In the genomic region with DNA sequence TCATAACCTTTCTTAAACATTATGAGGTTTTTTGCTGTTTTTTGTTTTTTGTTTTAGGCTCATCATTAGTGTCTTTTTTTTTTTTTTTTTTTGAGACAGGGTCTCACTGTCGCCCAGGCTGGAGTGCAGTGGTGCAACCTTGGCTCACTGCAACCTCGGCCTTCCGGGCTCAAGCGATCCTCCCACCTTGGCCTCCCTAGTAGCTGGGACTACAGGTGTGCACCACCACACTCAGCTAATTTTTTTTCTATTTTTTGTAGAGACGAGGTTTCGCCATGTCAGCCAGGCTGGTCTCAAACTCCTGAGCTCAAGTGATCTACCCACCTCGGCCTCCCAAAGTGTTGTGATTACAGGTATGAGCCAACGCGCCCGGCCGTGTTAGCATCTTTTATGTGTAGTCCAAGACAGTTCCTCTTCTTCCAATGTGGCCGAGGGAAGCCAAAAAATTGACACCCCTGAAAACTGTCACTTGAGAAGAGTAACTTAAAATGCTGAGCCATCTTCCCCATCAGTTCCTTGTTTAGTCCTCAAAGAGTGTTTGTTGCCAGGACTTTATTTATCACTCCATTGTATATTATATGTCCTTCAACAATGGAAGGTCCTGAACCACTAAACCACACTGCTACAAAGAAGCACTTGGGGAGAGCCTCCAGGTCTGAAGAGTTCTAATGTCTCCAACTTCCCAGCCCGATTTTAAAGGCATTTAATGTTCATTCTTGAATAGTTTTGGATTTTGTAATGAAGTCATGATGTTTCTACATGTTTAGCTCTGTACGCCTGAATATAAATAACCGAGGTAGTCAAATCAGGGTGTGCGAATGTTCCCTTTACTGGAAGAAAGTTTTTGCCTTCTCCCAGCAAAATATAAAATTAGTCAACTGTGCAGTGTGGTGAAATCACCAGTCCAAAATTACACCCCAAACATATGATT, we compare ENCODE assay signal across 17 cellular contexts. TPM values are rescaled to one million over a fixed set of nuclear protein-coding genes. Genes with fewer than 3 reads are reported as not detected.
DNase-seq lines count a peak whose midpoint lies in the region; ATAC-seq, FAIRE-seq and TF ChIP-seq lines count a peak whose summit lies in the region.
"Had no signal": no experiment of that assay in that cellular context is flagged by ENCODE, and none has a peak within 500 bp of the region (broad histone marks: within the 10 kb centered on the region; RNA-seq: fewer than 3 reads in every experiment).

No MANE protein-coding gene starts in this region.

- no peak for TF ChIP-seq CTCF in BJ (IDR thresholded peaks at IDR 0.05; ENCODE audit: insufficient read depth, low read depth, low read length)
- no peak for TF ChIP-seq CTCF in CD4-positive, alpha-beta T cell (IDR thresholded peaks at IDR 0.05)

- no peaks in the 10 kb centered on the region for H3K27me3 Mint-ChIP-seq in CD4-positive, alpha-beta T cell
- peaks cover 3 to 11% of the 10 kb centered on the region in 2 donors for H3K27me3 Mint-ChIP-seq in T-cell
- H3K27me3 Mint-ChIP-seq in naive thymus-derived CD4-positive, alpha-beta T cell = peaks cover 0 to 2% (median 0%) of the 10 kb centered on the region in 5 donors
- H3K27me3 Mint-ChIP-seq: stimulated activated memory B cell treated with anti-CD40 and anti-IgM and Interleukin-4, amounts not matched to agents 10 μg/mL and 1 μg/mL and 100 μg/mL, for 72 hours had no signal

- no peak overlapping the region for H3K27ac ChIP-seq in CD4-positive, alpha-beta T cell (ENCODE audit: low read depth, low read length)
- H3K27ac ChIP-seq in naive thymus-derived CD4-positive, alpha-beta T cell (ENCODE audit: low read depth, low read length) = no peak overlapping the region
- H3K27ac ChIP-seq in small intestine (ENCODE audit: low read depth in 1 of 2, low read length in 1 of 2) = no peak overlapping the region
- H3K27ac ChIP-seq: gastroesophageal sphincter had no signal

- peak overlapping the region; percentile 74 for H3K4me3 Mint-ChIP-seq in CD4-positive, alpha-beta T cell
- peak overlapping the region in 2 of 3 donors; percentile 62 to 75 for H3K4me3 Mint-ChIP-seq in T-cell
- peak overlapping the region in 8 of 10 donors; percentile 67 to 84 (median 74) for H3K4me3 Mint-ChIP-seq in naive thymus-derived CD4-positive, alpha-beta T cell
- H3K4me3 Mint-ChIP-seq: stimulated activated memory B cell treated with anti-CD40 and anti-IgM and Interleukin-4, amounts not matched to agents 10 μg/mL and 1 μg/mL and 100 μg/mL, for 72 hours had no signal

- peaks cover 0 to 19% of the 10 kb centered on the region in 2 donors for H3K4me1 ChIP-seq in naive thymus-derived CD4-positive, alpha-beta T cell (ENCODE audit: control insufficient read depth in 2 of 2, insufficient read depth in 2 of 2, low read length in 2 of 2)
- no peaks in the 10 kb centered on the region for H3K4me1 ChIP-seq in small intestine (ENCODE audit: control insufficient read depth in 2 of 2, insufficient read depth in 1 of 2, low read depth in 1 of 2, low read length in 1 of 2)

- intact Hi-C loops in CD4-positive, alpha-beta T cell (cut with DNase I, micrococcal nuclease) = no loop called here
- intact Hi-C loops in naive thymus-derived CD4-positive, alpha-beta T cell (cut with micrococcal nuclease) = no loop called here

- no peaks in the 10 kb centered on the region for H3K9me3 ChIP-seq in CD4-positive, alpha-beta T cell (ENCODE audit: control insufficient read depth, low read length)
- H3K9me3 ChIP-seq in naive thymus-derived CD4-positive, alpha-beta T cell (ENCODE audit: control insufficient read depth in 2 of 3, low read length in 3 of 3) = no peaks in the 10 kb centered on the region
- H3K9me3 ChIP-seq in small intestine (ENCODE audit: control insufficient read depth, low read depth) = no peaks in the 10 kb centered on the region
- H3K9me3 ChIP-seq: gastroesophageal sphincter, uterus had no signal

- H3K4me3 ChIP-seq in BJ (ENCODE audit: low read depth, low read length) = no peak overlapping the region
- H3K4me3 ChIP-seq in naive thymus-derived CD4-positive, alpha-beta T cell (ENCODE audit: low read length) = no peak overlapping the region
- H3K4me3 ChIP-seq in small intestine (ENCODE audit: low read depth in 1 of 2, low read length in 2 of 2) = no peak overlapping the region

- no peaks in the 10 kb centered on the region for H3K9me3 Mint-ChIP-seq in CD4-positive, alpha-beta T cell
- no peaks in the 10 kb centered on the region for H3K9me3 Mint-ChIP-seq in T-cell
- H3K9me3 Mint-ChIP-seq in naive thymus-derived CD4-positive, alpha-beta T cell = no peaks in the 10 kb centered on the region
- H3K9me3 Mint-ChIP-seq: stimulated activated memory B cell treated with anti-CD40 and anti-IgM and Interleukin-4, amounts not matched to agents 10 μg/mL and 1 μg/mL and 100 μg/mL, for 72 hours had no signal

- DNase-seq in BJ (ENCODE audit: low read depth) = peak; percentile 75
- DNase-seq in CD4-positive, alpha-beta T cell = no peak
- DNase-seq in T-cell = no peak
- DNase-seq in naive thymus-derived CD4-positive, alpha-beta T cell = no peak
- DNase-seq in HEK293T (ENCODE audit: extremely low spot score) = no peak
- no peak for DNase-seq in small intestine
- DNase-seq in cerebellar cortex (ENCODE audit: low spot score) = no peak
- DNase-seq: activated CD4-positive, alpha-beta T cell treated with anti-CD3 and anti-CD28 coated beads for 48 hours; activated naive CD4-positive, alpha-beta T cell treated with Interleukin-2 at 50 U/mL for 16 hours; caudate nucleus; COR-L47; NCI-H1105 treated with DMSO at 0.1 percent for 48 hours; NCI-H226; stimulated activated CD4-positive, alpha-beta T cell treated with anti-CD3 and anti-CD28 coated beads, Interleukin-4, amount 100 ng/mL, for 24 hours had no signal

- 90 to 94% (median 91%) methylated on average over 16 of the region's 16 CpGs for WGBS in small intestine, 3 donors

- POLR2A ChIA-PET in BJ (lab: Charles Lee) (no interaction called here), T-cell (lab: Charles Lee) (interaction anchor here (0.7 kb wide), 2 partner anchors 13 to 20 kb away, joined by 4 to 7 read pairs; no protein-coding TSS in a partner anchor), HEK293T (lab: Yijun Ruan, JAX) (no interaction called here)
- POLR2A ChIA-PET in CD4-positive, alpha-beta T cell (lab: Charles Lee) = interaction anchor here (0.5 to 0.8 kb wide), 2 partner anchors 24 to 152 kb away, joined by 3 to 4 read pairs; no protein-coding TSS in a partner anchor
- POLR2A ChIA-PET in naive thymus-derived CD4-positive, alpha-beta T cell (lab: Charles Lee) = interaction anchor here (0.6 kb wide), 1 partner anchor 13 kb away, joined by 3 read pairs; no protein-coding TSS in a partner anchor

- peaks cover 49% of the 10 kb centered on the region for H3K4me1 Mint-ChIP-seq in CD4-positive, alpha-beta T cell (ENCODE audit: low read depth)
- peaks cover 36 to 45% (median 41%) of the 10 kb centered on the region in 3 donors for H3K4me1 Mint-ChIP-seq in T-cell
- peaks cover 15 to 65% (median 53%) of the 10 kb centered on the region in 7 donors for H3K4me1 Mint-ChIP-seq in naive thymus-derived CD4-positive, alpha-beta T cell

- H3K36me3 Mint-ChIP-seq in CD4-positive, alpha-beta T cell (ENCODE audit: low read depth) = no peaks in the 10 kb centered on the region
- H3K36me3 Mint-ChIP-seq in T-cell = no peaks in the 10 kb centered on the region
- peaks cover 0 to 7% (median 0%) of the 10 kb centered on the region in 5 donors for H3K36me3 Mint-ChIP-seq in naive thymus-derived CD4-positive, alpha-beta T cell
- H3K36me3 Mint-ChIP-seq: stimulated activated memory B cell treated with anti-CD40 and anti-IgM and Interleukin-4, amounts not matched to agents 10 μg/mL and 1 μg/mL and 100 μg/mL, for 72 hours had no signal

- no peak overlapping the region for H3K27ac Mint-ChIP-seq in CD4-positive, alpha-beta T cell
- H3K27ac Mint-ChIP-seq in T-cell = peak overlapping the region in 1 of 2 donors; percentile 93
- H3K27ac Mint-ChIP-seq in naive thymus-derived CD4-positive, alpha-beta T cell = peak overlapping the region in 8 of 9 donors; percentile 4 to 88 (median 68)

- no peak for ATAC-seq in CD4-positive, alpha-beta T cell (ENCODE audit: poor library complexity)
- ATAC-seq in T-cell (replicated peaks in 1 of 4) = no peak
- ATAC-seq in naive thymus-derived CD4-positive, alpha-beta T cell = no peak
- ATAC-seq: stimulated activated memory B cell treated with anti-CD40 and anti-IgM and Interleukin-4, amounts not matched to agents 10 μg/mL and 1 μg/mL and 100 μg/mL, for 72 hours had no signal

- H3K27me3 ChIP-seq in BJ (ENCODE audit: control insufficient read depth, insufficient read depth, low read length) (no peaks in the 10 kb centered on the region), small intestine (ENCODE audit: control insufficient read depth in 2 of 2, insufficient read depth in 2 of 2, low read length in 2 of 2) (no peaks in the 10 kb centered on the region)
- H3K27me3 ChIP-seq in CD4-positive, alpha-beta T cell (ENCODE audit: control insufficient read depth, insufficient read depth, low read length) = no peaks in the 10 kb centered on the region
- no peaks in the 10 kb centered on the region for H3K27me3 ChIP-seq in naive thymus-derived CD4-positive, alpha-beta T cell (ENCODE audit: control insufficient read depth in 2 of 2, insufficient read depth in 2 of 2, low read length in 2 of 2)
- H3K27me3 ChIP-seq: gastroesophageal sphincter, uterus had no signal

- FAIRE-seq in small intestine (lab: Jason Lieb, UNC) = no peak

- H3K36me3 ChIP-seq in BJ (ENCODE audit: control insufficient read depth, insufficient read depth, low read length) (peaks cover 3% of the 10 kb centered on the region; the same call in 1 of the 2 replicates), small intestine (ENCODE audit: control insufficient read depth in 2 of 2, insufficient read depth in 2 of 2, low read length in 2 of 2) (no peaks in the 10 kb centered on the region)
- H3K36me3 ChIP-seq in naive thymus-derived CD4-positive, alpha-beta T cell (ENCODE audit: control insufficient read depth in 2 of 3, insufficient read depth in 3 of 3, low read length in 3 of 3) = no peaks in the 10 kb centered on the region
- H3K36me3 ChIP-seq: gastroesophageal sphincter, uterus had no signal

- CTCF ChIA-PET in BJ (lab: Yijun Ruan, JAX) = interaction anchor here (1.4 kb wide), 1 partner anchor 11 kb away, joined by 3 read pairs; no protein-coding TSS in a partner anchor
- CTCF ChIA-PET in CD4-positive, alpha-beta T cell (lab: Charles Lee) = interaction anchor here (1.7 kb wide), 1 partner anchor 9 kb away, joined by 3 read pairs; no protein-coding TSS in a partner anchor
- CTCF ChIA-PET in T-cell (lab: Charles Lee) = no interaction called here
- CTCF ChIA-PET in naive thymus-derived CD4-positive, alpha-beta T cell (lab: Charles Lee) = no interaction called here
- CTCF ChIA-PET in HEK293T (lab: Yijun Ruan, JAX) = no interaction called here

RNA-seq across cellular contexts. Expression of a gene that starts 26.4 kb away (rescaled TPM):
- polyA plus RNA-seq in BJ (2011; rRNA removed) (11.3 and 11.6 TPM in 2 replicates), small intestine (1 to 10 TPM; 4.6 to 6.9 (median 6.1) TPM)
- 24.2 and 27.9 TPM in 2 replicates for polyA minus RNA-seq in BJ (2011; rRNA and poly(A)+ RNA removed)
- total RNA-seq in CD4-positive, alpha-beta T cell = 10 to 100 TPM; 22.4 to 29.3 TPM
- total RNA-seq in T-cell = 10 to 100 TPM; 22.0 to 31.8 (median 25.7) TPM
- 10 to 100 TPM in 4 of 5 experiments, 1 to 10 TPM in 1; 1.9 to 60.4 (median 22.6) TPM for total RNA-seq in naive thymus-derived CD4-positive, alpha-beta T cell
- 1 to 10 TPM; 3.5 to 5.4 TPM for polyA plus RNA-seq in naive thymus-derived CD4-positive, alpha-beta T cell

Comparison
In these comparisons a context has a peak if more than half of its experiments do, and no peak if none do; other contexts are left out.
1. CTCF ChIA-PET loops: an anchor here in BJ (1.4 kb wide) and CD4-positive, alpha-beta T cell (1.7 kb wide); none called in T-cell, naive thymus-derived CD4-positive, alpha-beta T cell and HEK293T.
2. POLR2A ChIA-PET loops: an anchor here in CD4-positive, alpha-beta T cell (0.5 to 0.8 kb wide), T-cell (0.7 kb wide) and naive thymus-derived CD4-positive, alpha-beta T cell (0.6 kb wide); none called in BJ and HEK293T.